1 cellular context compared by ENCODE assay signal in genomic region chr1:206538901-206539655, GRCh38.
TF ChIP-seq lines count a peak whose summit lies in the region.

No MANE protein-coding gene starts in this region.

TF ChIP-seq in K562, 482 proteins besides CTCF, POLR2A, EP300 and RAD21 (continued from another document):
- no peak for TF ChIP-seq ZNF318 (IDR thresholded peaks at IDR 0.05; ENCODE audit: borderline replicate concordance in 1 of 2, low read depth in 1 of 2)
- TF ChIP-seq ZNF324 (CRISPR knock-in tag; IDR thresholded peaks at IDR 0.05) = no peak
- no peak for TF ChIP-seq SRSF1 (IDR thresholded peaks at IDR 0.05; ENCODE audit: low read depth, low read length)
- TF ChIP-seq HIVEP1 (CRISPR knock-in tag; IDR thresholded peaks at IDR 0.05) = no peak
- no peak for TF ChIP-seq RUNX1 (IDR thresholded peaks at IDR 0.05; ENCODE audit: low read depth)
- no peak for TF ChIP-seq WHSC1 (IDR thresholded peaks at IDR 0.05; ENCODE audit: low read length)
- TF ChIP-seq CREB3 (tag; conservative IDR thresholded peaks at IDR 0.05; ENCODE audit: low read depth) = no peak
- TF ChIP-seq MAFK (IDR thresholded peaks at IDR 0.05; ENCODE audit: low read length) = no peak
- TF ChIP-seq ZNF121 (CRISPR knock-in tag; conservative IDR thresholded peaks at IDR 0.05) = no peak
- no peak for TF ChIP-seq TBP (optimal IDR thresholded peaks at IDR 0.05; ENCODE audit: low read depth, low read length)
- no peak for TF ChIP-seq CLOCK (CRISPR knock-in tag; IDR thresholded peaks at IDR 0.05; ENCODE audit: borderline replicate concordance)
- no peak for TF ChIP-seq STAT5B (CRISPR knock-in tag; IDR thresholded peaks at IDR 0.05)
- no peak for TF ChIP-seq MAZ (CRISPR knock-in tag; conservative IDR thresholded peaks at IDR 0.05 in 1 of 2, IDR thresholded peaks at IDR 0.05 in 1 of 2)
- TF ChIP-seq CTCFL (IDR thresholded peaks at IDR 0.05; ENCODE audit: borderline replicate concordance, insufficient read depth, low read depth, low read length, poor library complexity, severe bottlenecking) = no peak
- TF ChIP-seq IFI16 (CRISPR knock-in tag; IDR thresholded peaks at IDR 0.05) = no peak
- TF ChIP-seq LARP7 (IDR thresholded peaks at IDR 0.05) = no peak
- TF ChIP-seq BCOR (IDR thresholded peaks at IDR 0.05) = peak; percentile 86
- TF ChIP-seq ZNF436 (CRISPR knock-in tag; IDR thresholded peaks at IDR 0.05) = peak; percentile 83
TF ChIP-seq in K562: peak in this region for 10.
